ENCODE assay signal across 26 cellular contexts in genomic region chr5:28734396-28734795, GRCh38.
DNase-seq lines count a peak whose midpoint lies in the region; ATAC-seq, FAIRE-seq and TF ChIP-seq lines count a peak whose summit lies in the region.
"Had no signal": no experiment of that assay in that cellular context is flagged by ENCODE, and none has a peak within 500 bp of the region (broad histone marks: within the 10 kb centered on the region; RNA-seq: fewer than 3 reads in every experiment).

No MANE protein-coding gene starts in this region.

- H3K9ac ChIP-seq in PC-3 (ENCODE audit: low read length): no peak overlapping the region
- H3K9ac ChIP-seq: KMS-11 had no signal

- H3K4me1 ChIP-seq in PC-3 (ENCODE audit: insufficient read depth, low read length) (peaks cover 24% of the 10 kb centered on the region), Peyer's patch (no peaks in the 10 kb centered on the region)
- H3K4me1 ChIP-seq: left ventricle myocardium inferior, sigmoid colon, upper lobe of right lung had no signal

- ATAC-seq in PC-3 (peak; percentile 57), left lobe of liver (peak; percentile 66)
- ATAC-seq in activated CD8-positive, alpha-beta T cell treated with anti-CD3 and anti-CD28 coated beads for 36 hours: no peak
- ATAC-seq: Right ventricle myocardium inferior; stimulated activated effector memory CD8-positive, alpha-beta T cell treated with anti-CD3 and anti-CD28 coated beads, Interleukin-12 subunit alpha, Interleukin-12 subunit beta, amount 100 ng/mL, for 72 hours; upper lobe of right lung had no signal

- TF ChIP-seq POLR2A in H54 (IDR thresholded peaks at IDR 0.05; ENCODE audit: low read depth, low read length): no peak
- TF ChIP-seq POLR2A in Peyer's patch (IDR thresholded peaks at IDR 0.05): no peak

- no peaks in the 10 kb centered on the region for H3K79me2 ChIP-seq in PC-3 (ENCODE audit: low read length)

- H3K4me3 ChIP-seq in PC-3 (ENCODE audit: low read length) (no peak overlapping the region), bronchial epithelial cell (ENCODE audit: low read depth, low read length) (no peak overlapping the region), Peyer's patch (no peak overlapping the region)
- H3K4me3 ChIP-seq: left ventricle myocardium inferior, sigmoid colon, upper lobe of right lung had no signal

- no peaks in the 10 kb centered on the region for H4K20me1 ChIP-seq in PC-3 (ENCODE audit: low read length)

- H3K9me2 ChIP-seq in PC-3 (replicated peaks; ENCODE audit: low read length): no peaks in the 10 kb centered on the region

- H3K36me3 ChIP-seq in PC-3 (ENCODE audit: low read depth, low read length) (no peaks in the 10 kb centered on the region), bronchial epithelial cell (ENCODE audit: control insufficient read depth, insufficient read depth, low read length) (no peaks in the 10 kb centered on the region), Peyer's patch (no peaks in the 10 kb centered on the region)
- H3K36me3 ChIP-seq: left ventricle myocardium inferior, sigmoid colon, upper lobe of right lung had no signal

- peak; percentile 81 for FAIRE-seq in H54 (lab: Jason Lieb, UNC)
- FAIRE-seq in bronchial epithelial cell (lab: Jason Lieb, UNC): no peak

- intact Hi-C loops in PC-3 (cut with micrococcal nuclease): no loop called here
- intact Hi-C loops in activated CD8-positive, alpha-beta T cell treated with anti-CD3 and anti-CD28 coated beads for 36 hours (cut with micrococcal nuclease): no loop called here

- no peak overlapping the region for H3K27ac Mint-ChIP-seq in activated CD8-positive, alpha-beta T cell treated with anti-CD3 and anti-CD28 coated beads for 36 hours
- H3K27ac Mint-ChIP-seq: mesothelial cell of epicardium; naive B cell; progenitor cell of endocrine pancreas; stimulated activated effector memory CD8-positive, alpha-beta T cell treated with anti-CD3 and anti-CD28 coated beads, Interleukin-12 subunit alpha, Interleukin-12 subunit beta, amount 100 ng/mL, for 72 hours had no signal

- H3K9me3 ChIP-seq in PC-3 (ENCODE audit: low read length) (no peaks in the 10 kb centered on the region), Peyer's patch (no peaks in the 10 kb centered on the region)
- H3K9me3 ChIP-seq: sigmoid colon, upper lobe of right lung had no signal

- in situ Hi-C loops in G401 (cut with HindIII; ENCODE audit: low sequenced_read_pairs): no loop called here

- POLR2A ChIA-PET in PC-3 (lab: Charles Lee; ENCODE audit: unreplicated experiment): no interaction called here
- POLR2A ChIA-PET in activated CD8-positive, alpha-beta T cell treated with anti-CD3 and anti-CD28 coated beads for 36 hours (lab: Charles Lee): no interaction called here

- H3K36me3 Mint-ChIP-seq in activated CD8-positive, alpha-beta T cell treated with anti-CD3 and anti-CD28 coated beads for 36 hours (ENCODE audit: low read depth): no peaks in the 10 kb centered on the region
- H3K36me3 Mint-ChIP-seq: mesothelial cell of epicardium; naive B cell; stimulated activated effector memory CD8-positive, alpha-beta T cell treated with anti-CD3 and anti-CD28 coated beads, Interleukin-12 subunit alpha, Interleukin-12 subunit beta, amount 100 ng/mL, for 72 hours had no signal

- no peak overlapping the region for H3K4me2 ChIP-seq in PC-3 (ENCODE audit: low read length)
- H3K4me2 ChIP-seq: KMS-11 had no signal

- CTCF ChIA-PET in PC-3 (lab: Charles Lee): no interaction called here
- CTCF ChIA-PET in activated CD8-positive, alpha-beta T cell treated with anti-CD3 and anti-CD28 coated beads for 36 hours (lab: Charles Lee): no interaction called here

- H2AFZ ChIP-seq in PC-3 (ENCODE audit: low read length): no peak overlapping the region

- TF ChIP-seq CTCF in PC-3 (conservative IDR thresholded peaks at IDR 0.05; ENCODE audit: low read depth, low read length) (peak; percentile 45), bronchial epithelial cell (IDR thresholded peaks at IDR 0.05; ENCODE audit: insufficient read depth, low read length, severe bottlenecking) (peak; percentile 46), Peyer's patch (IDR thresholded peaks at IDR 0.05) (no peak)
- TF ChIP-seq CTCF in activated CD8-positive, alpha-beta T cell treated with anti-CD3 and anti-CD28 coated beads for 36 hours (IDR thresholded peaks at IDR 0.05): no peak

- H3F3A ChIP-seq in PC-3 (ENCODE audit: low read length, unreplicated experiment): no peaks in the 10 kb centered on the region

- no peaks in the 10 kb centered on the region for H3K4me1 Mint-ChIP-seq in activated CD8-positive, alpha-beta T cell treated with anti-CD3 and anti-CD28 coated beads for 36 hours (ENCODE audit: low read depth)
- H3K4me1 Mint-ChIP-seq: mesothelial cell of epicardium; naive B cell; stimulated activated effector memory CD8-positive, alpha-beta T cell treated with anti-CD3 and anti-CD28 coated beads, Interleukin-12 subunit alpha, Interleukin-12 subunit beta, amount 100 ng/mL, for 72 hours had no signal

- H3K27ac ChIP-seq in PC-3 (ENCODE audit: low read length) (peak overlapping the region; percentile 41), Peyer's patch (no peak overlapping the region)
- H3K27ac ChIP-seq: KMS-11, left ventricle myocardium inferior, sigmoid colon, upper lobe of right lung had no signal

- DNase-seq in H54 (ENCODE audit: insufficient read length, low spot score): no peak
- DNase-seq in PC-3: peak; percentile 74
- peak; percentile 96 for DNase-seq in bronchial epithelial cell (ENCODE audit: low read depth)
- no peak for DNase-seq in left lobe of liver (ENCODE audit: low spot score)
- DNase-seq in Peyer's patch: no peak
- DNase-seq in activated CD8-positive, alpha-beta T cell treated with anti-CD3 and anti-CD28 coated beads for 36 hours: no peak
- no peak for DNase-seq in G401 (ENCODE audit: low spot score)
- DNase-seq: activated CD4-positive, alpha-beta T cell treated with anti-CD3 and anti-CD28 coated beads for 4 hours; activated T-cell treated with anti-CD3 and anti-CD28 coated beads, Interleukin-2, amount 50 U/mL, for 1 hour; C1 segment of cervical spinal cord; Calu3; cortex of kidney; hypothalamus; left ventricle myocardium inferior; naive B cell; NCI-H1417 treated with DMSO at 0.1 percent for 48 hours; NCI-H446 treated with DMSO at 0.1 percent for 48 hours; NCI-H82; sigmoid colon; stimulated activated CD4-positive, alpha-beta T cell treated with anti-CD3 and anti-CD28 coated beads, Interleukin-4, amount 100 ng/mL, for 24 hours; upper lobe of right lung had no signal

- H3K27me3 ChIP-seq in PC-3 (ENCODE audit: low read length) (no peaks in the 10 kb centered on the region), bronchial epithelial cell (ENCODE audit: control insufficient read depth, insufficient read depth, low read length) (no peaks in the 10 kb centered on the region), Peyer's patch (no peaks in the 10 kb centered on the region)
- H3K27me3 ChIP-seq: sigmoid colon, upper lobe of right lung had no signal

- H3K9me3 Mint-ChIP-seq in activated CD8-positive, alpha-beta T cell treated with anti-CD3 and anti-CD28 coated beads for 36 hours: peaks cover 13% of the 10 kb centered on the region
- H3K9me3 Mint-ChIP-seq: mesothelial cell of epicardium had no signal

- no peaks in the 10 kb centered on the region for H3K27me3 Mint-ChIP-seq in activated CD8-positive, alpha-beta T cell treated with anti-CD3 and anti-CD28 coated beads for 36 hours
- H3K27me3 Mint-ChIP-seq: naive B cell, progenitor cell of endocrine pancreas had no signal

- no TSS peak for BruUV-seq in PC-3 (replicated peaks; lab: Mats Ljungman, UMichigan)

- H3K4me3 Mint-ChIP-seq in activated CD8-positive, alpha-beta T cell treated with anti-CD3 and anti-CD28 coated beads for 36 hours: no peak overlapping the region
- H3K4me3 Mint-ChIP-seq: mesothelial cell of epicardium; naive B cell; stimulated activated effector memory CD8-positive, alpha-beta T cell treated with anti-CD3 and anti-CD28 coated beads, Interleukin-12 subunit alpha, Interleukin-12 subunit beta, amount 100 ng/mL, for 72 hours had no signal

Comparison
In these comparisons a context has a peak if more than half of its experiments do, and no peak if none do; other contexts are left out.
1. DNase-seq: peak in PC-3 (single experiment) and bronchial epithelial cell (single experiment); none in H54 (single experiment), left lobe of liver (single experiment), Peyer's patch (0 of 3), activated CD8-positive, alpha-beta T cell treated with anti-CD3 and anti-CD28 coated beads for 36 hours (single experiment) and G401 (single experiment).
2. CTCF ChIP-seq: peak in PC-3 (single experiment) and bronchial epithelial cell (single experiment); none in Peyer's patch (0 of 6) and activated CD8-positive, alpha-beta T cell treated with anti-CD3 and anti-CD28 coated beads for 36 hours (single experiment).